28 cellular contexts compared by ENCODE assay signal in genomic region chr12:55041651-55042050, GRCh38. TPM values are rescaled to one million over a fixed set of nuclear protein-coding genes. Genes with fewer than 3 reads are reported as not detected.
"Had no signal": no experiment of that assay in that cellular context is flagged by ENCODE, and none has a peak within 500 bp of the region (broad histone marks: within the 10 kb centered on the region; RNA-seq: fewer than 3 reads in every experiment).

No MANE protein-coding gene starts in this region.

- H3K4me3 Mint-ChIP-seq: naive thymus-derived CD8-positive, alpha-beta T cell; stimulated activated naive B cell treated with anti-CD40 and anti-IgM and Interleukin-4, amounts not matched to agents 10 μg/mL and 1 μg/mL and 100 μg/mL, for 72 hours; stimulated activated naive CD8-positive, alpha-beta T cell treated with anti-CD3 and anti-CD28 coated beads, Interleukin-15, amount 100 ng/mL, for 72 hours had no signal

- DNase-seq: effector memory CD4-positive, alpha-beta T cell; gastrocnemius medialis; heart right ventricle; hypothalamus; kidney glomerular epithelial cell; mammary epithelial cell; naive thymus-derived CD8-positive, alpha-beta T cell; nucleus accumbens; ovary; sigmoid colon; stimulated activated CD4-positive, alpha-beta T cell treated with anti-CD3 and anti-CD28 coated beads, Interleukin-2, amount 100 ng/mL, for 24 hours; stimulated activated CD4-positive, alpha-beta T cell treated with anti-CD3 and anti-CD28 coated beads, Interleukin-4, amount 100 ng/mL, for 4 hours; stimulated activated naive B cell treated with anti-CD40 and anti-IgM and Interleukin-4, amounts not matched to agents 10 μg/mL and 1 μg/mL and 100 μg/mL, for 72 hours; stimulated activated naive CD8-positive, alpha-beta T cell treated with anti-CD3 and anti-CD28 coated beads, Interleukin-15, amount 100 ng/mL, for 72 hours; testis; upper lobe of right lung had no signal

- H3K9me3 Mint-ChIP-seq: naive thymus-derived CD8-positive, alpha-beta T cell; stimulated activated naive B cell treated with anti-CD40 and anti-IgM and Interleukin-4, amounts not matched to agents 10 μg/mL and 1 μg/mL and 100 μg/mL, for 72 hours; stimulated activated naive CD8-positive, alpha-beta T cell treated with anti-CD3 and anti-CD28 coated beads, Interleukin-15, amount 100 ng/mL, for 72 hours had no signal

- H3K27me3 ChIP-seq: ovary, right atrium auricular region, testis, tibial nerve, upper lobe of right lung, vagina had no signal

- H3K4me1 ChIP-seq: esophagus muscularis mucosa, gastrocnemius medialis, right atrium auricular region, sigmoid colon, testis, tibial nerve, upper lobe of right lung, vagina had no signal

- H3K27me3 Mint-ChIP-seq: stimulated activated naive CD8-positive, alpha-beta T cell treated with anti-CD3 and anti-CD28 coated beads, Interleukin-15, amount 100 ng/mL, for 72 hours had no signal

- H3K27ac Mint-ChIP-seq: naive thymus-derived CD8-positive, alpha-beta T cell; stimulated activated naive B cell treated with anti-CD40 and anti-IgM and Interleukin-4, amounts not matched to agents 10 μg/mL and 1 μg/mL and 100 μg/mL, for 72 hours had no signal

- H3K27ac ChIP-seq: esophagus muscularis mucosa, gastrocnemius medialis, heart right ventricle, ovary, right atrium auricular region, sigmoid colon, skin epidermis, testis, tibial nerve, upper lobe of right lung, vagina had no signal

- H3K4me3 ChIP-seq: esophagus muscularis mucosa, gastrocnemius medialis, heart right ventricle, ovary, right atrium auricular region, sigmoid colon, skin epidermis, testis, tibial nerve, upper lobe of right lung, vagina had no signal

- H3K36me3 ChIP-seq: esophagus muscularis mucosa, gastrocnemius medialis, heart right ventricle, ovary, right atrium auricular region, sigmoid colon, tibial nerve, upper lobe of right lung, vagina had no signal

- H3K36me3 Mint-ChIP-seq: naive thymus-derived CD8-positive, alpha-beta T cell; stimulated activated naive B cell treated with anti-CD40 and anti-IgM and Interleukin-4, amounts not matched to agents 10 μg/mL and 1 μg/mL and 100 μg/mL, for 72 hours had no signal

- ATAC-seq: gastrocnemius medialis; heart right ventricle; left lobe of liver; naive thymus-derived CD8-positive, alpha-beta T cell; stimulated activated naive B cell treated with anti-CD40 and anti-IgM and Interleukin-4, amounts not matched to agents 10 μg/mL and 1 μg/mL and 100 μg/mL, for 72 hours; stimulated activated naive CD8-positive, alpha-beta T cell treated with anti-CD3 and anti-CD28 coated beads, Interleukin-15, amount 100 ng/mL, for 72 hours; upper lobe of right lung had no signal

- H3K9me3 ChIP-seq: esophagus muscularis mucosa, gastrocnemius medialis, heart right ventricle, ovary, right atrium auricular region, sigmoid colon, testis, tibial nerve, upper lobe of right lung, vagina had no signal

RNA-seq across cellular contexts. Expression of gene NEUROD4, which starts 21.9 kb away (rescaled TPM):
- total RNA-seq: esophagus muscularis mucosa; fibroblast of villous mesenchyme; gastrocnemius medialis; heart right ventricle; left lobe of liver; lower leg skin; mammary epithelial cell; mesenteric fat pad; mononuclear cell; naive thymus-derived CD8-positive, alpha-beta T cell; ovary; posterior vena cava; right atrium auricular region; sigmoid colon; subcutaneous adipose tissue; tibial nerve; upper lobe of right lung; vagina had no signal

RNA-seq across cellular contexts. Expression of gene TESPA1, which starts 57.1 kb away (rescaled TPM):
- total RNA-seq: fibroblast of villous mesenchyme, mammary epithelial cell had no signal
